Comparison of ENCODE assay signal across 26 cellular contexts in the genomic region with DNA sequence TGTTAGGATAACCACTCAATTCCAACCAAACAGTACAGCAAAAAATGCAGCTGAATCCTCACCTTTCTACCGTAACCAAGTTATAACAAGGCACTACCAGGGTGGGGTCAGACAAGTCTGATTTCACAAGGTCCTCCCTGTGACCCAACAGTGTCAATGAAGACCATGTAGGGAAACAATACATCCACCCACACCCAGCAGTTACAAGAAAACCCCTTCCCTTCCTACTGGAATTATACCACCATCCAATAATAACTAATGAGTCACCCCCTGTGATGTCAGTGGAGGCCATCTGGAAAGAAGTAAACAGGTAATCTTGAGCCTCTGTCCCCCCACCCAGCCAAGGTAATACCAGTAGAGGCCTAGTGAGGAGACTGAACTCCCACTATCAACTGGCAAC.
DNase-seq lines count a peak whose midpoint lies in the region; ATAC-seq, FAIRE-seq and TF ChIP-seq lines count a peak whose summit lies in the region.
"Had no signal": no experiment of that assay in that cellular context is flagged by ENCODE, and none has a peak within 500 bp of the region (broad histone marks: within the 10 kb centered on the region; RNA-seq: fewer than 3 reads in every experiment).

No MANE protein-coding gene starts in this region.

- H3K27ac ChIP-seq in fibroblast of lung (ENCODE audit: insufficient read depth, low read length) (no peak overlapping the region), psoas muscle (no peak overlapping the region)
- H3K27ac ChIP-seq: adrenal gland, C4-2B, tibial nerve had no signal

- no peak overlapping the region for H3K9ac ChIP-seq in fibroblast of lung (ENCODE audit: insufficient read depth, low read length)

- no peak overlapping the region for H3K4me3 ChIP-seq in fibroblast of lung (replicated peaks in 1 of 4; ENCODE audit: control extremely low read depth in 1 of 4, insufficient read depth in 1 of 4, low read depth in 3 of 4, low read length in 4 of 4)
- H3K4me3 ChIP-seq in psoas muscle = no peak overlapping the region
- H3K4me3 ChIP-seq: adrenal gland, tibial nerve had no signal

- H2AFZ ChIP-seq in fibroblast of lung (ENCODE audit: low read length) = no peak overlapping the region

- 91 to 100% (median 97%) methylated on average over 1 of the region's 1 CpG for WGBS in psoas muscle, 3 donors

- no peaks in the 10 kb centered on the region for H3K4me1 ChIP-seq in fibroblast of lung (ENCODE audit: control insufficient read depth, extremely low read depth, insufficient read depth, low read length)
- H3K4me1 ChIP-seq in psoas muscle = no peaks in the 10 kb centered on the region
- H3K4me1 ChIP-seq: adrenal gland, tibial nerve had no signal

- intact Hi-C loops in psoas muscle (cut with DNase I) (no loop called here), posterior vena cava (cut with DNase I) (no loop called here)

- H3K9me3 ChIP-seq in fibroblast of lung (ENCODE audit: control insufficient read depth, insufficient read depth, low read depth, low read length) (no peaks in the 10 kb centered on the region), psoas muscle (no peaks in the 10 kb centered on the region)
- H3K9me3 ChIP-seq: adrenal gland, tibial nerve had no signal

- H4K20me1 ChIP-seq in fibroblast of lung (ENCODE audit: control insufficient read depth, extremely low read depth, insufficient read depth, low read length) = no peaks in the 10 kb centered on the region

- H3K27me3 ChIP-seq in fibroblast of lung (ENCODE audit: control insufficient read depth, insufficient read depth, low read length) = no peaks in the 10 kb centered on the region
- H3K27me3 ChIP-seq in psoas muscle (ENCODE audit: insufficient read depth in 3 of 3, low read length in 2 of 3) = no peaks in the 10 kb centered on the region
- H3K27me3 ChIP-seq: adrenal gland, tibial nerve had no signal

- H3K36me3 ChIP-seq in fibroblast of lung (ENCODE audit: control insufficient read depth, insufficient read depth, low read length) = no peaks in the 10 kb centered on the region
- H3K36me3 ChIP-seq in psoas muscle (ENCODE audit: insufficient read depth in 1 of 2, low read depth in 1 of 2) = no peaks in the 10 kb centered on the region
- H3K36me3 ChIP-seq: adrenal gland had no signal

- TF ChIP-seq CTCF in fibroblast of lung (conservative IDR thresholded peaks at IDR 0.05 in 1 of 2, IDR thresholded peaks at IDR 0.05 in 1 of 2; ENCODE audit: low read depth in 1 of 2, low read length in 2 of 2) (no peak), psoas muscle (IDR thresholded peaks at IDR 0.05) (no peak)

- no peak overlapping the region for H3K4me2 ChIP-seq in fibroblast of lung (ENCODE audit: extremely low read depth, insufficient read depth, low read length)

- DNase-seq in GM12891 (ENCODE audit: insufficient read length, low spot score) (no peak), amniotic epithelial cell (ENCODE audit: low read depth) (peak; percentile 6), fibroblast of lung (ENCODE audit: low read depth in 2 of 2) (peak; percentile 18 to 44), psoas muscle (no peak), OCI-M2 (lab: John Stamatoyannopoulos, UW; ENCODE audit: unreplicated experiment) (no peak), posterior vena cava (ENCODE audit: low spot score) (no peak)
- DNase-seq: activated CD4-positive, CD25-positive, alpha-beta regulatory T cell; activated naive CD4-positive, alpha-beta T cell treated with Interleukin-2 at 50 U/mL for 16 hours; adrenal gland; cortex of kidney; endodermal cell; midbrain; natural killer cell; NCI-H1105; NCI-H2029; NCI-H526; occipital lobe; retina; RPMI8226; small intestine; stimulated activated CD4-positive, alpha-beta T cell treated with anti-CD3 and anti-CD28 coated beads, Interleukin-1b, Interleukin-23, amount 100 ng/mL, for 48 hours; stimulated activated CD8-positive, alpha-beta memory T cell treated with anti-CD3 and anti-CD28 coated beads, Interleukin-4, amount 100 ng/mL, for 48 hours; T-helper 1 cell had no signal

- FAIRE-seq in GM12891 (lab: Jason Lieb, UNC) = peak; percentile 69
- FAIRE-seq: small intestine had no signal

- no peaks in the 10 kb centered on the region for H3K79me2 ChIP-seq in fibroblast of lung (ENCODE audit: control insufficient read depth, insufficient read depth, low read length)

- no peak for TF ChIP-seq POLR2A in GM12891 (IDR thresholded peaks at IDR 0.05; ENCODE audit: low read depth, low read length)

- ATAC-seq in psoas muscle (peak in 3 of 4 donors; percentile 28 to 56 (median 35)), HG03045 (IDR thresholded peaks at IDR 0.05; ENCODE audit: unreplicated experiment) (no peak)
- ATAC-seq: natural killer cell had no signal

TF ChIP-seq in GM12891, 5 proteins besides CTCF, POLR2A, EP300 and RAD21:
- TF ChIP-seq SPI1 (IDR thresholded peaks at IDR 0.05; ENCODE audit: low read depth, low read length) (no peak), TAF1 (IDR thresholded peaks at IDR 0.05; ENCODE audit: low read depth, low read length) (no peak), POLR2AphosphoS5 (IDR thresholded peaks at IDR 0.05; ENCODE audit: low read depth, low read length) (no peak), POU2F2 (IDR thresholded peaks at IDR 0.05; ENCODE audit: low read depth, low read length) (no peak), PAX5 (IDR thresholded peaks at IDR 0.05; ENCODE audit: insufficient read depth, low read length, severe bottlenecking) (no peak)

Comparison
In these comparisons a context has a peak if more than half of its experiments do, and no peak if none do; other contexts are left out.
1. DNase-seq: peak in amniotic epithelial cell (single experiment) and fibroblast of lung (2 of 2); none in GM12891 (single experiment), psoas muscle (0 of 2), OCI-M2 (single experiment) and posterior vena cava (single experiment).